14 cellular contexts compared by ENCODE assay signal in the genomic region with DNA sequence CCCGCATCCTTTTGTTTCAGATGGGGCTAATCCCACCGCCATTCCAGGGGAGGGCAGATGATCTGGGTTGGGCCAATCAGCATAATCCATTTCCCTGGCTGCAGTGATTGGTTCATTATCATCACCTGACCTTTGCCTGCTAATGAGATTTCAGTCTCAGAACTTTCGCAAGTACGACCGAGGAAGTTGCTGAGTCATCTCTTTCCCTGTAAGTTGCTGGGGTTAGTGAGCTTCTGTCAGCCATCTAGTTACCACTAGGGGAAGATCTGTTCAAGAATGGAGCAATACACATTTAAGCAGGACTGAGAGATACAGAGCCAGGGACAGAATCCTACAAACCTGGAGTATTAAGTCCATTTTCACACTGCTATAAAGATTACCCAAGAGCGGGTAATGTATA.
DNase-seq lines count a peak whose midpoint lies in the region; ATAC-seq lines count a peak whose summit lies in the region.
"Had no signal": no experiment of that assay in that cellular context is flagged by ENCODE, and none has a peak within 500 bp of the region (broad histone marks: within the 10 kb centered on the region; RNA-seq: fewer than 3 reads in every experiment).

No MANE protein-coding gene starts in this region.

- H3K4me3 Mint-ChIP-seq in activated CD8-positive, alpha-beta memory T cell treated with anti-CD3 and anti-CD28 coated beads, Interleukin-2, amount 10 ng/mL, durations not matched to agents 7 days and 5 days, result no peak overlapping the region
- no peak overlapping the region for H3K4me3 Mint-ChIP-seq in T-helper 17 cell
- H3K4me3 Mint-ChIP-seq: brain; stimulated activated naive CD8-positive, alpha-beta T cell treated with anti-CD3 and anti-CD28 coated beads, Interleukin-15, Interleukin-2, amounts not matched to agents 100 ng/mL and 50 ng/mL, for 24 hours; T-helper 1 cell treated with Interleukin-12 subunit alpha and Interleukin-12 subunit beta and Interleukin-4 antibody, amounts not matched to agents 30 μg/mL and 1 μg/mL, for 36 hours had no signal

- CTCF ChIA-PET in activated CD8-positive, alpha-beta memory T cell treated with anti-CD3 and anti-CD28 coated beads, Interleukin-2, amount 10 ng/mL, durations not matched to agents 7 days and 5 days (lab: Charles Lee), result no interaction called here

- H3K9me3 ChIP-seq in T-helper 17 cell (ENCODE audit: control insufficient read depth, low read length, poor library complexity, severe bottlenecking), result no peaks in the 10 kb centered on the region

- no peaks in the 10 kb centered on the region for H3K9me3 Mint-ChIP-seq in activated CD8-positive, alpha-beta memory T cell treated with anti-CD3 and anti-CD28 coated beads, Interleukin-2, amount 10 ng/mL, durations not matched to agents 7 days and 5 days (ENCODE audit: low read depth)
- H3K9me3 Mint-ChIP-seq: T-helper 1 cell treated with Interleukin-12 subunit alpha and Interleukin-12 subunit beta and Interleukin-4 antibody, amounts not matched to agents 30 μg/mL and 1 μg/mL, for 36 hours had no signal

- peaks cover 1% of the 10 kb centered on the region for H3K4me1 Mint-ChIP-seq in activated CD8-positive, alpha-beta memory T cell treated with anti-CD3 and anti-CD28 coated beads, Interleukin-2, amount 10 ng/mL, durations not matched to agents 7 days and 5 days
- no peaks in the 10 kb centered on the region for H3K4me1 Mint-ChIP-seq in T-helper 17 cell
- H3K4me1 Mint-ChIP-seq: brain had no signal

- no peak overlapping the region for H3K27ac Mint-ChIP-seq in activated CD8-positive, alpha-beta memory T cell treated with anti-CD3 and anti-CD28 coated beads, Interleukin-2, amount 10 ng/mL, durations not matched to agents 7 days and 5 days
- H3K27ac Mint-ChIP-seq in T-helper 17 cell, result no peak overlapping the region
- H3K27ac Mint-ChIP-seq: brain; stimulated activated naive CD8-positive, alpha-beta T cell treated with anti-CD3 and anti-CD28 coated beads, Interleukin-15, Interleukin-2, amounts not matched to agents 100 ng/mL and 50 ng/mL, for 24 hours; T-helper 1 cell treated with Interleukin-12 subunit alpha and Interleukin-12 subunit beta and Interleukin-4 antibody, amounts not matched to agents 30 μg/mL and 1 μg/mL, for 36 hours had no signal

- no peak for DNase-seq in activated CD8-positive, alpha-beta memory T cell treated with anti-CD3 and anti-CD28 coated beads, Interleukin-2, amount 10 ng/mL, durations not matched to agents 7 days and 5 days
- DNase-seq in activated CD8-positive, alpha-beta memory T cell treated with anti-CD3 and anti-CD28 coated beads, Interleukin-2, amount 50 U/mL, for 4 hours, result no peak
- peak; percentile 68 for DNase-seq in MV-4-11 (lab: John Stamatoyannopoulos, UW)
- DNase-seq in dermis blood vessel endothelial cell, result peak; percentile 17
- peak; percentile 33 for DNase-seq in renal cortical epithelial cell (ENCODE audit: low read depth)
- no peak for DNase-seq in T-helper 17 cell
- DNase-seq in cortex of kidney (lab: John Stamatoyannopoulos, UW), result no peak
- DNase-seq: foreskin keratinocyte, left ventricle myocardium inferior, nucleus accumbens had no signal

- peaks cover 2% of the 10 kb centered on the region for H3K27me3 Mint-ChIP-seq in activated CD8-positive, alpha-beta memory T cell treated with anti-CD3 and anti-CD28 coated beads, Interleukin-2, amount 10 ng/mL, durations not matched to agents 7 days and 5 days
- H3K27me3 Mint-ChIP-seq in T-helper 17 cell, result peaks cover 50% of the 10 kb centered on the region
- H3K27me3 Mint-ChIP-seq: brain had no signal

- ATAC-seq in activated CD8-positive, alpha-beta memory T cell treated with anti-CD3 and anti-CD28 coated beads, Interleukin-2, amount 10 ng/mL, durations not matched to agents 7 days and 5 days, result peak; percentile 42
- no peak for ATAC-seq in HG02970 (IDR thresholded peaks at IDR 0.05; ENCODE audit: low FRiP score, unreplicated experiment)
- ATAC-seq in T-helper 17 cell, result no peak
- ATAC-seq: foreskin keratinocyte had no signal

- H3K36me3 Mint-ChIP-seq in activated CD8-positive, alpha-beta memory T cell treated with anti-CD3 and anti-CD28 coated beads, Interleukin-2, amount 10 ng/mL, durations not matched to agents 7 days and 5 days, result no peaks in the 10 kb centered on the region
- H3K36me3 Mint-ChIP-seq in T-helper 17 cell (ENCODE audit: low read depth), result no peaks in the 10 kb centered on the region
- H3K36me3 Mint-ChIP-seq: brain had no signal

Comparison
In these comparisons a context has a peak if more than half of its experiments do, and no peak if none do; other contexts are left out.
1. DNase-seq: peak in MV-4-11 (single experiment), dermis blood vessel endothelial cell (single experiment) and renal cortical epithelial cell (single experiment); none in activated CD8-positive, alpha-beta memory T cell treated with anti-CD3 and anti-CD28 coated beads, Interleukin-2, amount 10 ng/mL, durations not matched to agents 7 days and 5 days (single experiment), activated CD8-positive, alpha-beta memory T cell treated with anti-CD3 and anti-CD28 coated beads, Interleukin-2, amount 50 U/mL, for 4 hours (single experiment), T-helper 17 cell (0 of 3) and cortex of kidney (single experiment).